8 cellular contexts compared by ENCODE assay signal in genomic region chr14:81533536-81534343, GRCh38. TPM values are rescaled to one million over a fixed set of nuclear protein-coding genes. Genes with fewer than 3 reads are reported as not detected.
A peak's percentile ranks its signal among the peaks of the same experiment; 100 is the strongest.
DNase-seq lines count a peak whose midpoint lies in the region; ATAC-seq and TF ChIP-seq lines count a peak whose summit lies in the region.

SEL1L (minus strand) TSS chr14:81533853; CDS start chr14:81533744, 109 bp downstream.

- H3K9me3 ChIP-seq in fibroblast of lung (ENCODE audit: control insufficient read depth, insufficient read depth, low read depth, low read length), result no peaks in the 10 kb centered on the region
- H3K9me3 ChIP-seq in naive thymus-derived CD4-positive, alpha-beta T cell (ENCODE audit: control insufficient read depth in 2 of 3, low read length in 3 of 3), result no peaks in the 10 kb centered on the region

- peak within 1 kb of the TSS; percentile 96 for H2AFZ ChIP-seq in fibroblast of lung (ENCODE audit: low read length)

- H3K4me1 ChIP-seq in fibroblast of lung (ENCODE audit: control insufficient read depth, extremely low read depth, insufficient read depth, low read length), result no peaks in the 10 kb centered on the region
- peaks cover 24% of the 10 kb centered on the region in 2 donors for H3K4me1 ChIP-seq in naive thymus-derived CD4-positive, alpha-beta T cell (ENCODE audit: control insufficient read depth in 2 of 2, insufficient read depth in 2 of 2, low read length in 2 of 2)

- H4K20me1 ChIP-seq in fibroblast of lung (ENCODE audit: control insufficient read depth, extremely low read depth, insufficient read depth, low read length), result no peaks in the 10 kb centered on the region

- ATAC-seq in activated T-helper 17 cell treated with anti-CD3 and anti-CD28 coated beads, Interleukin-2, amount 50 U/mL, for 72 hours (replicated peaks), result peak; percentile 97
- peak; percentile 96 for ATAC-seq in naive thymus-derived CD4-positive, alpha-beta T cell
- ATAC-seq in stimulated activated naive B cell treated with anti-CD40 and anti-IgM and Interleukin-4, amounts not matched to agents 10 μg/mL and 1 μg/mL and 100 μg/mL, for 72 hours (replicated peaks), result peak; percentile 91 to 94

- no peaks in the 10 kb centered on the region for H3K9me3 Mint-ChIP-seq in activated T-helper 17 cell treated with anti-CD3 and anti-CD28 coated beads, Interleukin-2, amount 50 U/mL, for 72 hours
- H3K9me3 Mint-ChIP-seq in naive thymus-derived CD4-positive, alpha-beta T cell, result peaks cover 0 to 8% (median 3%) of the 10 kb centered on the region in 11 donors
- H3K9me3 Mint-ChIP-seq in stimulated activated naive B cell treated with anti-CD40 and anti-IgM and Interleukin-4, amounts not matched to agents 10 μg/mL and 1 μg/mL and 100 μg/mL, for 72 hours, result peaks cover 0 to 3% of the 10 kb centered on the region in 2 donors

- no peaks in the 10 kb centered on the region for H3K27me3 Mint-ChIP-seq in activated T-helper 17 cell treated with anti-CD3 and anti-CD28 coated beads, Interleukin-2, amount 50 U/mL, for 72 hours
- H3K27me3 Mint-ChIP-seq in naive thymus-derived CD4-positive, alpha-beta T cell, result peaks cover 0 to 3% (median under 1%) of the 10 kb centered on the region in 5 donors
- peaks cover 0 to under 1% of the 10 kb centered on the region in 2 donors for H3K27me3 Mint-ChIP-seq in stimulated activated naive B cell treated with anti-CD40 and anti-IgM and Interleukin-4, amounts not matched to agents 10 μg/mL and 1 μg/mL and 100 μg/mL, for 72 hours

- H3K36me3 Mint-ChIP-seq in activated T-helper 17 cell treated with anti-CD3 and anti-CD28 coated beads, Interleukin-2, amount 50 U/mL, for 72 hours (ENCODE audit: low read depth), result peaks cover 26% of the 10 kb centered on the region
- H3K36me3 Mint-ChIP-seq in naive thymus-derived CD4-positive, alpha-beta T cell, result peaks cover 0 to 2% (median 0%) of the 10 kb centered on the region in 5 donors
- H3K36me3 Mint-ChIP-seq in stimulated activated naive B cell treated with anti-CD40 and anti-IgM and Interleukin-4, amounts not matched to agents 10 μg/mL and 1 μg/mL and 100 μg/mL, for 72 hours, result peaks cover 0 to 5% of the 10 kb centered on the region in 2 donors

- DNase-seq in Daoy (ENCODE audit: low read depth), result peak; percentile 99
- DNase-seq in GOT3 (lab: John Stamatoyannopoulos, UW), result peak; percentile 89
- DNase-seq in LNCaP clone FGC (ENCODE audit: low read depth), result peak; percentile 100
- peak; percentile 100 for DNase-seq in RWPE1 (ENCODE audit: low spot score)
- peak; percentile 99 for DNase-seq in fibroblast of lung (ENCODE audit: low read depth in 2 of 2)
- DNase-seq in naive thymus-derived CD4-positive, alpha-beta T cell, result peak; percentile 98 to 100 (median 99)
- peak; percentile 99 for DNase-seq in stimulated activated naive B cell treated with anti-CD40 and anti-IgM and Interleukin-4, amounts not matched to agents 10 μg/mL and 1 μg/mL and 100 μg/mL, for 72 hours

- H3K27ac ChIP-seq in RWPE1 (peak within 1 kb of the TSS; percentile 57), fibroblast of lung (ENCODE audit: insufficient read depth, low read length) (peak within 1 kb of the TSS; percentile 44)
- peak within 1 kb of the TSS; percentile 77 for H3K27ac ChIP-seq in naive thymus-derived CD4-positive, alpha-beta T cell (ENCODE audit: low read depth, low read length)

- H3K4me3 Mint-ChIP-seq in activated T-helper 17 cell treated with anti-CD3 and anti-CD28 coated beads, Interleukin-2, amount 50 U/mL, for 72 hours, result peak within 1 kb of the TSS; percentile 89
- H3K4me3 Mint-ChIP-seq in naive thymus-derived CD4-positive, alpha-beta T cell, result peak within 1 kb of the TSS; percentile 85 to 98 (median 96)
- peak within 1 kb of the TSS; percentile 91 to 94 for H3K4me3 Mint-ChIP-seq in stimulated activated naive B cell treated with anti-CD40 and anti-IgM and Interleukin-4, amounts not matched to agents 10 μg/mL and 1 μg/mL and 100 μg/mL, for 72 hours

- POLR2A ChIA-PET in RWPE1 (lab: Yijun Ruan, JAX; ENCODE audit: low non-redundant PET), result no interaction called here
- POLR2A ChIA-PET in naive thymus-derived CD4-positive, alpha-beta T cell (lab: Charles Lee), result interaction anchor here (0.7 to 2.9 kb wide), 5 partner anchors 11 to 315 kb away, joined by 3 to 18 read pairs (median 14); partner anchors contain the start of gene GTF2A1

- H3K79me2 ChIP-seq in fibroblast of lung (ENCODE audit: control insufficient read depth, insufficient read depth, low read length), result peaks cover 38% of the 10 kb centered on the region

- H3K27me3 ChIP-seq in fibroblast of lung (ENCODE audit: control insufficient read depth, insufficient read depth, low read length), result no peaks in the 10 kb centered on the region
- no peaks in the 10 kb centered on the region for H3K27me3 ChIP-seq in naive thymus-derived CD4-positive, alpha-beta T cell (ENCODE audit: control insufficient read depth in 2 of 2, insufficient read depth in 2 of 2, low read length in 2 of 2)

- H3K36me3 ChIP-seq in fibroblast of lung (ENCODE audit: control insufficient read depth, insufficient read depth, low read length), result no peaks in the 10 kb centered on the region
- peaks cover 0 to 4% (median 0%) of the 10 kb centered on the region in 3 experiments for H3K36me3 ChIP-seq in naive thymus-derived CD4-positive, alpha-beta T cell (ENCODE audit: control insufficient read depth in 2 of 3, insufficient read depth in 3 of 3, low read length in 3 of 3)

- H3K4me2 ChIP-seq in fibroblast of lung (ENCODE audit: extremely low read depth, insufficient read depth, low read length), result peak within 1 kb of the TSS; percentile 86

- peaks cover 16% of the 10 kb centered on the region for H3K4me1 Mint-ChIP-seq in activated T-helper 17 cell treated with anti-CD3 and anti-CD28 coated beads, Interleukin-2, amount 50 U/mL, for 72 hours
- peaks cover 33 to 71% (median 68%) of the 10 kb centered on the region in 7 donors for H3K4me1 Mint-ChIP-seq in naive thymus-derived CD4-positive, alpha-beta T cell
- H3K4me1 Mint-ChIP-seq in stimulated activated naive B cell treated with anti-CD40 and anti-IgM and Interleukin-4, amounts not matched to agents 10 μg/mL and 1 μg/mL and 100 μg/mL, for 72 hours, result peaks cover 20 to 50% of the 10 kb centered on the region in 2 donors

- CTCF ChIA-PET in RWPE1 (lab: Yijun Ruan, JAX), result interaction anchor here (0.7 kb wide), 1 partner anchor 272 kb away, joined by 4 read pairs; no protein-coding TSS in a partner anchor
- CTCF ChIA-PET in naive thymus-derived CD4-positive, alpha-beta T cell (lab: Charles Lee), result interaction anchor here (0.7 to 1.5 kb wide), 2 partner anchors 69 to 557 kb away, joined by 3 to 7 read pairs; no protein-coding TSS in a partner anchor

- no peak for TF ChIP-seq CTCF in LNCaP clone FGC (IDR thresholded peaks at IDR 0.05; ENCODE audit: control insufficient read depth, extremely low read depth, insufficient read depth)
- no peak for TF ChIP-seq CTCF in RWPE1 (conservative IDR thresholded peaks at IDR 0.05; ENCODE audit: low read depth)
- no peak for TF ChIP-seq CTCF in fibroblast of lung (conservative IDR thresholded peaks at IDR 0.05 in 1 of 2, IDR thresholded peaks at IDR 0.05 in 1 of 2; ENCODE audit: low read depth in 1 of 2, low read length in 2 of 2)

- H3K27ac Mint-ChIP-seq in activated T-helper 17 cell treated with anti-CD3 and anti-CD28 coated beads, Interleukin-2, amount 50 U/mL, for 72 hours, result peak within 1 kb of the TSS; percentile 89
- H3K27ac Mint-ChIP-seq in naive thymus-derived CD4-positive, alpha-beta T cell, result peak within 1 kb of the TSS; percentile 81 to 97 (median 92)
- peak within 1 kb of the TSS; percentile 90 for H3K27ac Mint-ChIP-seq in stimulated activated naive B cell treated with anti-CD40 and anti-IgM and Interleukin-4, amounts not matched to agents 10 μg/mL and 1 μg/mL and 100 μg/mL, for 72 hours

- H3K4me3 ChIP-seq in LNCaP clone FGC (ENCODE audit: low read depth, low read length) (peak within 1 kb of the TSS; percentile 98), fibroblast of lung (replicated peaks in 1 of 4; ENCODE audit: control extremely low read depth in 1 of 4, insufficient read depth in 1 of 4, low read depth in 3 of 4, low read length in 4 of 4) (peak within 1 kb of the TSS; percentile 61 to 97 (median 80))
- peak within 1 kb of the TSS; percentile 87 for H3K4me3 ChIP-seq in naive thymus-derived CD4-positive, alpha-beta T cell (ENCODE audit: low read length)

- intact Hi-C loops in naive thymus-derived CD4-positive, alpha-beta T cell (cut with micrococcal nuclease), result loop anchor here (1.0 to 5.0 kb wide), 10 partner anchors 10 to 593 kb away; partner anchors contain the start of genes CEP128 (in 2 of the 2) and TSHR (in 1 of the 2)

- H3K9ac ChIP-seq in fibroblast of lung (ENCODE audit: insufficient read depth, low read length), result peak within 1 kb of the TSS; percentile 81

RNA-seq across cellular contexts. Expression of gene SEL1L, which starts in this region (rescaled TPM):
- 32.6 and 32.7 TPM in 2 replicates for total RNA-seq in Daoy (2014; rRNA removed; shearing (Covaris generic))
- total RNA-seq in activated T-helper 17 cell treated with anti-CD3 and anti-CD28 coated beads, Interleukin-2, amount 50 U/mL, for 72 hours, result 10 to 100 TPM; 58.7 to 69.8 TPM
- total RNA-seq in fibroblast of lung, result 143 and 151 TPM in 2 replicates
- polyA plus RNA-seq in fibroblast of lung, result 27.5 and 39.3 TPM in 2 replicates
- polyA plus RNA-seq in fibroblast of lung (2012), result 39.0 and 61.1 TPM in 2 replicates
- 23.1 and 50.5 TPM in 2 replicates for polyA minus RNA-seq in fibroblast of lung (ENCODE audit: low replicate concordance)
- total RNA-seq in naive thymus-derived CD4-positive, alpha-beta T cell, result 10 to 100 TPM; 43.5 to 72.2 (median 57.0) TPM
- 10 to 100 TPM; 15.4 to 17.7 TPM for polyA plus RNA-seq in naive thymus-derived CD4-positive, alpha-beta T cell

Comparison
In these comparisons a context has a peak if more than half of its experiments do, and no peak if none do; other contexts are left out.
1. Peak in every context shown above with its lines: DNase-seq, ATAC-seq, H3K4me3 ChIP-seq and H3K27ac ChIP-seq.